Comparison of ENCODE assay signal across 22 cellular contexts in genomic region chr18:38847326-38847725, GRCh38.
"Had no signal": no experiment of that assay in that cellular context is flagged by ENCODE, and none has a peak within 500 bp of the region (broad histone marks: within the 10 kb centered on the region; RNA-seq: fewer than 3 reads in every experiment).

No MANE protein-coding gene starts in this region.

- H3K27ac ChIP-seq: hepatocyte, left lung, ovary, right atrium auricular region, right lobe of liver, tibial nerve, uterus had no signal

- ATAC-seq: left colon; left lung; mucosa of descending colon; naive thymus-derived CD4-positive, alpha-beta T cell; natural killer cell treated with Interleukin-12 subunit alpha and Interleukin-12 subunit beta and Interleukin-15 and Interleukin-18, amount 100 ng/mL, for 72 hours; right lobe of liver; stimulated activated memory B cell treated with anti-CD40 and anti-IgM and Interleukin-4, amounts not matched to agents 10 μg/mL and 1 μg/mL and 100 μg/mL, for 72 hours; stimulated activated naive CD8-positive, alpha-beta T cell treated with anti-CD3 and anti-CD28 coated beads, Interleukin-15, amount 100 ng/mL, for 72 hours had no signal

- DNase-seq: islet precursor cell; kidney glomerular epithelial cell; left colon; left lung; midbrain; mucosa of descending colon; naive thymus-derived CD4-positive, alpha-beta T cell; ovary; right lobe of liver; stimulated activated CD4-positive, alpha-beta T cell treated with anti-CD3 and anti-CD28 coated beads, Interleukin-1b, Interleukin-23, amount 100 ng/mL, for 48 hours; stimulated activated CD4-positive, alpha-beta T cell treated with anti-CD3 and anti-CD28 coated beads, Interleukin-2, amount 100 ng/mL, for 48 hours; stimulated activated CD4-positive, alpha-beta T cell treated with anti-CD3 and anti-CD28 coated beads, Interleukin-4, amount 100 ng/mL, for 4 hours; stimulated activated CD8-positive, alpha-beta memory T cell treated with anti-CD3 and anti-CD28 coated beads, Interleukin-4, amount 100 ng/mL, for 48 hours; stimulated activated naive CD4-positive, alpha-beta T cell treated with Interleukin-2 at 50 U/mL for 16 hours; stimulated activated naive CD8-positive, alpha-beta T cell treated with anti-CD3 and anti-CD28 coated beads, Interleukin-15, amount 100 ng/mL, for 72 hours; substantia nigra; uterus had no signal
